In the genomic region with DNA sequence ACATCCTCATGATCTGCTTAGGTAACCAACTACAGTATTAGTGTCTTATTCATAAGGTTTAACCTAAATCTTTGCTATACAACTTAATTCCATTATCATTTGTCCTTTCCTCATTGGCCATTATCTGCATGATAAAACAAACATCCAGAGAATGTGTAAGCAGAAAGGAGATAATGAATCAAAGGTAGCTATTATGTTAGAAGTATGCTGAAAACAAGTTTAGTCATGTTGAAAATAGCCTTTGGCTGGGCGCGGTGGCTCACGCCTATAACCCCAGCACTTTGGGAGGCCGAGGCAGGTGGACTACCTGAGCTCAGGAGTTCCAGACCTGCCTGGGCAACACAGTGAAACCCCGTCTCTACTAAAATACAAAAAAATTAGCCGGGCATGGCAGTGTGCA, we compare ENCODE assay signal across 31 cellular contexts.
DNase-seq lines count a peak whose midpoint lies in the region; ATAC-seq, FAIRE-seq and TF ChIP-seq lines count a peak whose summit lies in the region.
"Had no signal": no experiment of that assay in that cellular context is flagged by ENCODE, and none has a peak within 500 bp of the region (broad histone marks: within the 10 kb centered on the region; RNA-seq: fewer than 3 reads in every experiment).

No MANE protein-coding gene starts in this region.

- no peak for ATAC-seq in WTC11
- ATAC-seq: heart right ventricle; lower lobe of right lung; natural killer cell treated with Interleukin-12 subunit alpha and Interleukin-12 subunit beta and Interleukin-15 and Interleukin-18, amount 100 ng/mL, for 72 hours; Panc1; stimulated activated memory B cell treated with anti-CD40 and anti-IgM and Interleukin-4, amounts not matched to agents 10 μg/mL and 1 μg/mL and 100 μg/mL, for 72 hours had no signal

- peak; percentile 15 for DNase-seq in NCI-H146 (lab: John Stamatoyannopoulos, UW)
- no peak for DNase-seq in WTC11 (ENCODE audit: low spot score)
- peak; percentile 25 for DNase-seq in mucosa of gallbladder (ENCODE audit: low spot score)
- DNase-seq in osteoblast (ENCODE audit: insufficient read length, low spot score, missing footprints): no peak
- no peak for DNase-seq in inferior parietal cortex (ENCODE audit: extremely low spot score)
- no peak for DNase-seq in globus pallidus (ENCODE audit: low spot score)
- no peak for DNase-seq in HEK293T (ENCODE audit: extremely low spot score)
- DNase-seq: 8988T; activated CD4-positive, alpha-beta T cell treated with anti-CD3 and anti-CD28 coated beads, Interleukin-2, amount 10 ng/mL, durations not matched to agents 24 days and 14 days; activated CD8-positive, alpha-beta memory T cell treated with anti-CD3 and anti-CD28 coated beads for 24 hours; activated T-cell treated with anti-CD3 and anti-CD28 coated beads for 4 hours; aorta; DMS79 treated with DMSO at 0.1 percent for 48 hours; effector CD8-positive, alpha-beta T cell; GDM1; heart right ventricle; HFFc6; lower lobe of right lung; NCI-H1092; NCI-H187; NCI-H2171 treated with DMSO at 0.1 percent for 48 hours; NCI-H524; SIG-M5; transverse colon had no signal

- no peak overlapping the region for H3K4me3 Mint-ChIP-seq in WTC11
- H3K4me3 Mint-ChIP-seq: activated CD4-positive, alpha-beta T cell treated with anti-CD3 and anti-CD28 coated beads, Interleukin-2, amount 10 ng/mL, durations not matched to agents 24 days and 14 days; activated naive CD8-positive, alpha-beta T cell; CD14-positive monocyte; HFFc6; natural killer cell treated with Interleukin-12 subunit alpha and Interleukin-12 subunit beta and Interleukin-15 and Interleukin-18, amount 100 ng/mL, for 72 hours; stimulated activated memory B cell treated with anti-CD40 and anti-IgM and Interleukin-4, amounts not matched to agents 10 μg/mL and 1 μg/mL and 100 μg/mL, for 72 hours had no signal

- peaks cover 22% of the 10 kb centered on the region for H4K20me1 ChIP-seq in osteoblast (ENCODE audit: insufficient read depth, low read length)

- FAIRE-seq in A204.1 (lab: Jason Lieb, UNC): peak; percentile 62

- H3K79me2 ChIP-seq in osteoblast (ENCODE audit: insufficient read depth, low read length): peaks cover 60% of the 10 kb centered on the region

- no peak overlapping the region for H3K4me3 ChIP-seq in osteoblast (ENCODE audit: insufficient read depth, low read length)
- H3K4me3 ChIP-seq: coronary artery, heart right ventricle, lower lobe of right lung, transverse colon had no signal

- H3K27me3 ChIP-seq in osteoblast (ENCODE audit: insufficient read depth, low read length): no peaks in the 10 kb centered on the region
- H3K27me3 ChIP-seq: heart right ventricle, transverse colon had no signal

- POLR2A ChIA-PET in WTC11 (lab: Charles Lee) (no interaction called here), HEK293T (lab: Yijun Ruan, JAX) (no interaction called here)

- no peaks in the 10 kb centered on the region for H3K36me3 ChIP-seq in osteoblast (ENCODE audit: insufficient read depth, low read length)
- H3K36me3 ChIP-seq: lower lobe of right lung, transverse colon had no signal

- CTCF ChIA-PET in WTC11 (lab: Charles Lee) (interaction anchor here (7.0 kb wide), 1 partner anchor 129 kb away, joined by 46 read pairs; no protein-coding TSS in a partner anchor), HEK293T (lab: Yijun Ruan, JAX) (no interaction called here)

- no peaks in the 10 kb centered on the region for H3K9me3 Mint-ChIP-seq in WTC11
- H3K9me3 Mint-ChIP-seq: activated CD4-positive, alpha-beta T cell treated with anti-CD3 and anti-CD28 coated beads, Interleukin-2, amount 10 ng/mL, durations not matched to agents 24 days and 14 days; CD14-positive monocyte; HFFc6; natural killer cell treated with Interleukin-12 subunit alpha and Interleukin-12 subunit beta and Interleukin-15 and Interleukin-18, amount 100 ng/mL, for 72 hours; stimulated activated memory B cell treated with anti-CD40 and anti-IgM and Interleukin-4, amounts not matched to agents 10 μg/mL and 1 μg/mL and 100 μg/mL, for 72 hours had no signal

- H3K4me2 ChIP-seq in osteoblast (ENCODE audit: insufficient read depth, low read length): no peak overlapping the region

- H3K27ac ChIP-seq in osteoblast (ENCODE audit: low read depth, low read length): no peak overlapping the region
- H3K27ac ChIP-seq: heart right ventricle, lower lobe of right lung, transverse colon had no signal

- H3K4me1 Mint-ChIP-seq in WTC11: peaks cover 29% of the 10 kb centered on the region
- H3K4me1 Mint-ChIP-seq: stimulated activated memory B cell treated with anti-CD40 and anti-IgM and Interleukin-4, amounts not matched to agents 10 μg/mL and 1 μg/mL and 100 μg/mL, for 72 hours had no signal

- H3K27me3 Mint-ChIP-seq in WTC11 (ENCODE audit: low read depth): no peaks in the 10 kb centered on the region
- H3K27me3 Mint-ChIP-seq: activated CD4-positive, alpha-beta T cell treated with anti-CD3 and anti-CD28 coated beads, Interleukin-2, amount 10 ng/mL, durations not matched to agents 24 days and 14 days; activated naive CD8-positive, alpha-beta T cell; natural killer cell treated with Interleukin-12 subunit alpha and Interleukin-12 subunit beta and Interleukin-15 and Interleukin-18, amount 100 ng/mL, for 72 hours; stimulated activated memory B cell treated with anti-CD40 and anti-IgM and Interleukin-4, amounts not matched to agents 10 μg/mL and 1 μg/mL and 100 μg/mL, for 72 hours had no signal

- H3K27ac Mint-ChIP-seq in WTC11: no peak overlapping the region; the same call in 1 of the 2 replicates
- H3K27ac Mint-ChIP-seq: activated CD4-positive, alpha-beta T cell treated with anti-CD3 and anti-CD28 coated beads, Interleukin-2, amount 10 ng/mL, durations not matched to agents 24 days and 14 days; activated naive CD8-positive, alpha-beta T cell; CD14-positive monocyte; HFFc6; natural killer cell treated with Interleukin-12 subunit alpha and Interleukin-12 subunit beta and Interleukin-15 and Interleukin-18, amount 100 ng/mL, for 72 hours; stimulated activated memory B cell treated with anti-CD40 and anti-IgM and Interleukin-4, amounts not matched to agents 10 μg/mL and 1 μg/mL and 100 μg/mL, for 72 hours had no signal

- H3K36me3 Mint-ChIP-seq in WTC11: peaks cover 2% of the 10 kb centered on the region; the same call in 1 of the 2 replicates
- H3K36me3 Mint-ChIP-seq: natural killer cell treated with Interleukin-12 subunit alpha and Interleukin-12 subunit beta and Interleukin-15 and Interleukin-18, amount 100 ng/mL, for 72 hours had no signal

- H2AFZ ChIP-seq in osteoblast (ENCODE audit: low read length): no peak overlapping the region

- TF ChIP-seq CTCF in WTC11 (IDR thresholded peaks at IDR 0.05) (no peak), osteoblast (IDR thresholded peaks at IDR 0.05; ENCODE audit: extremely low read depth, low read depth, low read length) (no peak)

- H3K4me1 ChIP-seq in osteoblast (ENCODE audit: insufficient read depth, low read length): peaks cover 16% of the 10 kb centered on the region

- H3K9me3 ChIP-seq in osteoblast (ENCODE audit: low read depth, low read length): no peaks in the 10 kb centered on the region
- H3K9me3 ChIP-seq: heart right ventricle, lower lobe of right lung, transverse colon had no signal

TF ChIP-seq in WTC11, 78 proteins besides CTCF, POLR2A, EP300 and RAD21:
- TF ChIP-seq ZNF121 (CRISPR knock-in tag; IDR thresholded peaks at IDR 0.05) (0 out of 2 replicates have a peak, but pooled peaks have one; percentile 31), TCF7 (CRISPR knock-in tag; IDR thresholded peaks at IDR 0.05; ENCODE audit: low read depth) (no peak), NR2C2 (CRISPR knock-in tag; IDR thresholded peaks at IDR 0.05) (no peak)

TF ChIP-seq in HEK293T, 16 proteins besides CTCF, POLR2A, EP300 and RAD21:
- no peak for TF ChIP-seq NFRKB (IDR thresholded peaks at IDR 0.05)
- TF ChIP-seq CTBP1 (IDR thresholded peaks at IDR 0.05; ENCODE audit: borderline replicate concordance): no peak
- no peak for TF ChIP-seq FOXK2 (IDR thresholded peaks at IDR 0.05)
- TF ChIP-seq L3MBTL2 (conservative IDR thresholded peaks at IDR 0.05): no peak
- TF ChIP-seq LEF1 (IDR thresholded peaks at IDR 0.05; ENCODE audit: borderline replicate concordance): no peak
- TF ChIP-seq, protein P1, sequence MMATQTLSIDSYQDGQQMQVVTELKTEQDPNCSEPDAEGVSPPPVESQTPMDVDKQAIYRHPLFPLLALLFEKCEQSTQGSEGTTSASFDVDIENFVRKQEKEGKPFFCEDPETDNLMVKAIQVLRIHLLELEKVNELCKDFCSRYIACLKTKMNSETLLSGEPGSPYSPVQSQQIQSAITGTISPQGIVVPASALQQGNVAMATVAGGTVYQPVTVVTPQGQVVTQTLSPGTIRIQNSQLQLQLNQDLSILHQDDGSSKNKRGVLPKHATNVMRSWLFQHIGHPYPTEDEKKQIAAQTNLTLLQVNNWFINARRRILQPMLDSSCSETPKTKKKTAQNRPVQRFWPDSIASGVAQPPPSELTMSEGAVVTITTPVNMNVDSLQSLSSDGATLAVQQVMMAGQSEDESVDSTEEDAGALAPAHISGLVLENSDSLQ (IDR thresholded peaks at IDR 0.05): no peak
- TF ChIP-seq SP1 (IDR thresholded peaks at IDR 0.05): no peak
- TF ChIP-seq FOXM1 (IDR thresholded peaks at IDR 0.05; ENCODE audit: borderline replicate concordance): no peak
- no peak for TF ChIP-seq ZNF384 (IDR thresholded peaks at IDR 0.05)
- no peak for TF ChIP-seq SUZ12 (IDR thresholded peaks at IDR 0.05)
- no peak for TF ChIP-seq BHLHE40 (IDR thresholded peaks at IDR 0.05; ENCODE audit: borderline replicate concordance)
TF ChIP-seq in HEK293T: peak in this region for 0.

Comparison
In these comparisons a context has a peak if more than half of its experiments do, and no peak if none do; other contexts are left out.
1. DNase-seq: peak in NCI-H146 (single experiment) and mucosa of gallbladder (single experiment); none in WTC11 (single experiment), osteoblast (single experiment), inferior parietal cortex (single experiment), globus pallidus (single experiment) and HEK293T (single experiment).